ENCODE assay signal across 20 cellular contexts in genomic region chr2:7881038-7881437, GRCh38.
DNase-seq lines count a peak whose midpoint lies in the region; ATAC-seq, FAIRE-seq and TF ChIP-seq lines count a peak whose summit lies in the region.
"Had no signal": no experiment of that assay in that cellular context is flagged by ENCODE, and none has a peak within 500 bp of the region (broad histone marks: within the 10 kb centered on the region; RNA-seq: fewer than 3 reads in every experiment).

No MANE protein-coding gene starts in this region.

- H3K4me3 Mint-ChIP-seq in neural progenitor cell (no peak overlapping the region), natural killer cell (no peak overlapping the region)
- H3K4me3 Mint-ChIP-seq: activated CD4-positive, alpha-beta T cell treated with anti-CD3 and anti-CD28 coated beads for 36 hours; activated naive CD8-positive, alpha-beta T cell; nephron progenitor cell had no signal

- no peak overlapping the region for H3K4me2 ChIP-seq in DND-41 (ENCODE audit: insufficient read depth, low read length)
- H3K4me2 ChIP-seq in neural progenitor cell, result no peak overlapping the region

- DNase-seq in DND-41, result no peak
- DNase-seq in NCI-H226, result peak; percentile 26
- peak; percentile 23 for DNase-seq in dedifferentiated amniotic fluid mesenchymal stem cell (ENCODE audit: extremely low spot score)
- no peak for DNase-seq in neural progenitor cell (ENCODE audit: low spot score)
- no peak for DNase-seq in NCI-H446 treated with DMSO at 0.1 percent for 48 hours (lab: John Stamatoyannopoulos, UW)
- DNase-seq in upper lobe of right lung, result no peak
- DNase-seq in natural killer cell, result no peak
- no peak for DNase-seq in H54 (ENCODE audit: insufficient read length, low spot score)
- DNase-seq: activated CD4-positive, alpha-beta T cell treated with anti-CD3 and anti-CD28 coated beads for 36 hours; AML-193; cortex of kidney; EL; islet precursor cell; MG63; NCI-H2227 treated with DMSO at 0.1 percent for 48 hours; nephron progenitor cell; spleen had no signal

- H2AFZ ChIP-seq in DND-41 (ENCODE audit: low read depth, low read length), result peak overlapping the region; percentile 2; the same call in 1 of the 2 replicates
- H2AFZ ChIP-seq in neural progenitor cell (replicated peaks), result peak overlapping the region; percentile 12

- H3K9me3 Mint-ChIP-seq in neural progenitor cell, result peaks cover 6% of the 10 kb centered on the region
- no peaks in the 10 kb centered on the region for H3K9me3 Mint-ChIP-seq in natural killer cell

- no peak for TF ChIP-seq POLR2A in H54 (IDR thresholded peaks at IDR 0.05; ENCODE audit: low read depth, low read length)

- no peak for TF ChIP-seq CTCF in DND-41 (IDR thresholded peaks at IDR 0.05; ENCODE audit: borderline replicate concordance, extremely low read depth, low read length, poor library complexity, severe bottlenecking)
- TF ChIP-seq CTCF in neural progenitor cell (IDR thresholded peaks at IDR 0.05), result no peak
- TF ChIP-seq CTCF in upper lobe of right lung (IDR thresholded peaks at IDR 0.05), result no peak
- TF ChIP-seq CTCF in natural killer cell (IDR thresholded peaks at IDR 0.05), result no peak

- H3K27me3 ChIP-seq in DND-41 (ENCODE audit: insufficient read depth, low read length, poor library complexity) (no peaks in the 10 kb centered on the region), neural progenitor cell (peaks cover 33% of the 10 kb centered on the region), upper lobe of right lung (no peaks in the 10 kb centered on the region)
- H3K27me3 ChIP-seq: breast epithelium, MG63, spleen had no signal

- H3K27me3 Mint-ChIP-seq in neural progenitor cell (ENCODE audit: insufficient read depth, low read depth) (peaks cover 7% of the 10 kb centered on the region), natural killer cell (ENCODE audit: low read depth in 2 of 2) (peaks cover 7 to 11% of the 10 kb centered on the region in 2 donors)
- H3K27me3 Mint-ChIP-seq: activated CD4-positive, alpha-beta T cell treated with anti-CD3 and anti-CD28 coated beads for 36 hours; activated naive CD8-positive, alpha-beta T cell had no signal

- FAIRE-seq in H54 (lab: Jason Lieb, UNC), result no peak

- intact Hi-C loops in upper lobe of right lung (cut with DNase I) (no loop called here), natural killer cell (cut with micrococcal nuclease) (no loop called here)

- no peak overlapping the region for H3K27ac Mint-ChIP-seq in neural progenitor cell
- H3K27ac Mint-ChIP-seq in natural killer cell, result no peak overlapping the region
- H3K27ac Mint-ChIP-seq: activated CD4-positive, alpha-beta T cell treated with anti-CD3 and anti-CD28 coated beads for 36 hours; activated naive CD8-positive, alpha-beta T cell; nephron progenitor cell had no signal

- no peak overlapping the region for H3K27ac ChIP-seq in DND-41 (ENCODE audit: low read length)
- H3K27ac ChIP-seq in neural progenitor cell, result no peak overlapping the region
- H3K27ac ChIP-seq in upper lobe of right lung, result no peak overlapping the region
- H3K27ac ChIP-seq: RWPE1, spleen had no signal

- H3K36me3 ChIP-seq in DND-41 (ENCODE audit: insufficient read depth, low read length), result no peaks in the 10 kb centered on the region
- H3K36me3 ChIP-seq in neural progenitor cell, result no peaks in the 10 kb centered on the region
- H3K36me3 ChIP-seq in upper lobe of right lung, result no peaks in the 10 kb centered on the region
- H3K36me3 ChIP-seq: breast epithelium, MG63, spleen had no signal

- H3F3A ChIP-seq in neural progenitor cell (ENCODE audit: low read depth), result peaks cover 4% of the 10 kb centered on the region

- H3K9ac ChIP-seq in DND-41 (ENCODE audit: low read depth, low read length) (no peak overlapping the region), neural progenitor cell (no peak overlapping the region)

- H3K4me1 ChIP-seq in DND-41 (ENCODE audit: insufficient read depth, low read length), result no peaks in the 10 kb centered on the region
- H3K4me1 ChIP-seq in neural progenitor cell, result peaks cover 20% of the 10 kb centered on the region
- no peaks in the 10 kb centered on the region for H3K4me1 ChIP-seq in upper lobe of right lung
- H3K4me1 ChIP-seq: breast epithelium, spleen had no signal

- H4K20me1 ChIP-seq in DND-41 (ENCODE audit: insufficient read depth, low read length) (no peaks in the 10 kb centered on the region), neural progenitor cell (ENCODE audit: low read depth) (no peaks in the 10 kb centered on the region)

- H3K36me3 Mint-ChIP-seq in neural progenitor cell, result no peaks in the 10 kb centered on the region
- no peaks in the 10 kb centered on the region for H3K36me3 Mint-ChIP-seq in natural killer cell
- H3K36me3 Mint-ChIP-seq: activated naive CD8-positive, alpha-beta T cell had no signal

- H3K79me2 ChIP-seq in DND-41 (ENCODE audit: insufficient read depth, low read length) (no peaks in the 10 kb centered on the region), neural progenitor cell (ENCODE audit: low read depth) (no peaks in the 10 kb centered on the region)

- H3K9me3 ChIP-seq in DND-41 (ENCODE audit: insufficient read depth, low read length, severe bottlenecking), result no peaks in the 10 kb centered on the region
- H3K9me3 ChIP-seq in neural progenitor cell (ENCODE audit: low read depth), result no peaks in the 10 kb centered on the region
- H3K9me3 ChIP-seq in upper lobe of right lung, result no peaks in the 10 kb centered on the region
- H3K9me3 ChIP-seq: breast epithelium, MG63, spleen had no signal

- peaks cover 32% of the 10 kb centered on the region for H3K4me1 Mint-ChIP-seq in neural progenitor cell
- H3K4me1 Mint-ChIP-seq in natural killer cell, result no peaks in the 10 kb centered on the region
- H3K4me1 Mint-ChIP-seq: activated CD4-positive, alpha-beta T cell treated with anti-CD3 and anti-CD28 coated beads for 36 hours had no signal

- H3K4me3 ChIP-seq in DND-41 (ENCODE audit: low read depth in 1 of 2, low read length in 2 of 2) (no peak overlapping the region), neural progenitor cell (no peak overlapping the region), upper lobe of right lung (no peak overlapping the region)
- H3K4me3 ChIP-seq: breast epithelium, MG63, spleen had no signal

- ATAC-seq in DND-41 (ENCODE audit: insufficient read depth, low read depth) (no peak), upper lobe of right lung (no peak), natural killer cell (no peak)

Comparison
In these comparisons a context has a peak if more than half of its experiments do, and no peak if none do; other contexts are left out.
1. DNase-seq: peak in NCI-H226 (single experiment) and dedifferentiated amniotic fluid mesenchymal stem cell (single experiment); none in DND-41 (single experiment), neural progenitor cell (single experiment), NCI-H446 treated with DMSO at 0.1 percent for 48 hours (single experiment), upper lobe of right lung (single experiment), natural killer cell (single experiment) and H54 (single experiment).